ENCODE assay signal across 10 cellular contexts in the genomic region with DNA sequence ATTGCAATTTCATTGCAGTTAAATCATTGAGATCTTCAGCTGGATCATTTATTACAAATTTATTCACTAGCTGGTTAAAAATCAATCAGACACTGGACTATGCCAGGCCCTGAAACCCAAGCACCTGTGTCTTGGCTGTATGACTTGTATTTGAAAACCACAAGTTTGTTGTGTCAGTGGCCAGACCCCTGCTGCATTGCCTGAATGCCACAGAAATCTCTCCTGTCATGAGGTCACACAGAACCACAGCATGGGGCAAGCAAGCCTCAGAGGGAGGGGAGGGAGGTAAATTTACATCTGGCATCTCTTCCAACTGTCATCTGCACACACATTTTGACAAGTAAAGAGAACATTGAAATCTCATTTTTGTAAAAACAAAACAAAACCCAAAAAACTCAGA.
DNase-seq lines count a peak whose midpoint lies in the region; ATAC-seq and TF ChIP-seq lines count a peak whose summit lies in the region.
"Had no signal": no experiment of that assay in that cellular context is flagged by ENCODE, and none has a peak within 500 bp of the region (broad histone marks: within the 10 kb centered on the region; RNA-seq: fewer than 3 reads in every experiment).

No MANE protein-coding gene starts in this region.

- H3K9me3 Mint-ChIP-seq in neural progenitor cell: no peaks in the 10 kb centered on the region
- H3K9me3 Mint-ChIP-seq: dendritic cell treated with granulocyte-macrophage colony-stimulating factor and Interleukin-4, amounts not matched to agents 40 ng/mL and 50 ng/mL, for 4 days had no signal

- no peaks in the 10 kb centered on the region for H3K36me3 Mint-ChIP-seq in neural progenitor cell

- H3K36me3 ChIP-seq in NT2/D1 (ENCODE audit: insufficient read depth, insufficient read length, low read length) (no peaks in the 10 kb centered on the region), neural progenitor cell (no peaks in the 10 kb centered on the region), ovary (no peaks in the 10 kb centered on the region)

- peak overlapping the region; percentile 51 for H3K4me3 Mint-ChIP-seq in neural progenitor cell
- H3K4me3 Mint-ChIP-seq: dendritic cell treated with granulocyte-macrophage colony-stimulating factor and Interleukin-4, amounts not matched to agents 40 ng/mL and 50 ng/mL, for 4 days had no signal

- H3K27me3 ChIP-seq in NT2/D1 (ENCODE audit: insufficient read depth, insufficient read length) (no peaks in the 10 kb centered on the region), neural progenitor cell (no peaks in the 10 kb centered on the region), ovary (no peaks in the 10 kb centered on the region)

- no peaks in the 10 kb centered on the region for H3K79me2 ChIP-seq in neural progenitor cell (ENCODE audit: low read depth)

- H3K9me3 ChIP-seq in NT2/D1 (ENCODE audit: insufficient read depth, low read length): no peaks in the 10 kb centered on the region
- H3K9me3 ChIP-seq in neural progenitor cell (ENCODE audit: low read depth): no peaks in the 10 kb centered on the region
- H3K9me3 ChIP-seq in ovary: no peaks in the 10 kb centered on the region

- H3K27ac ChIP-seq in neural progenitor cell (peak overlapping the region; percentile 59), ovary (no peak overlapping the region)

- peaks cover 5% of the 10 kb centered on the region for H3K27me3 Mint-ChIP-seq in neural progenitor cell (ENCODE audit: insufficient read depth, low read depth)
- H3K27me3 Mint-ChIP-seq: dendritic cell treated with granulocyte-macrophage colony-stimulating factor and Interleukin-4, amounts not matched to agents 40 ng/mL and 50 ng/mL, for 4 days had no signal

- H3F3A ChIP-seq in neural progenitor cell (ENCODE audit: low read depth): peaks cover 16% of the 10 kb centered on the region

- no peak for TF ChIP-seq POLR2A in ovary (IDR thresholded peaks at IDR 0.05)

- no peak for TF ChIP-seq EP300 in ovary (IDR thresholded peaks at IDR 0.05)

- peak; percentile 93 for ATAC-seq in GM19324 (IDR thresholded peaks at IDR 0.05; ENCODE audit: low FRiP score, unreplicated experiment)
- ATAC-seq in HG02884 (IDR thresholded peaks at IDR 0.05; ENCODE audit: unreplicated experiment): peak; percentile 70

- H3K4me1 Mint-ChIP-seq in neural progenitor cell: peaks cover 29% of the 10 kb centered on the region

- intact Hi-C loops in ovary (cut with DNase I): no loop called here

- peak overlapping the region; percentile 53 for H3K4me2 ChIP-seq in neural progenitor cell

- no peaks in the 10 kb centered on the region for H4K20me1 ChIP-seq in neural progenitor cell (ENCODE audit: low read depth)

- TF ChIP-seq CTCF in neural progenitor cell (IDR thresholded peaks at IDR 0.05) (no peak), GM13976 (IDR thresholded peaks at IDR 0.05; ENCODE audit: borderline replicate concordance, control extremely low read depth, extremely low read depth, insufficient read depth, missing control alignments) (no peak), ovary (IDR thresholded peaks at IDR 0.05) (no peak)

- DNase-seq in NT2/D1 (ENCODE audit: low read depth, low spot score) (peak; percentile 42), neural progenitor cell (ENCODE audit: low spot score) (peak; percentile 71), GM13976 (ENCODE audit: low spot score) (no peak), SHP77 (lab: John Stamatoyannopoulos, UW) (no peak), NCI-H2081 (lab: John Stamatoyannopoulos, UW) (no peak), ovary (no peak)
- DNase-seq: NCI-H524 had no signal

- in situ Hi-C loops in GM13976 (cut with MboI; ENCODE audit: low sequenced_read_pairs, unreplicated experiment): no loop called here

- H3K27ac Mint-ChIP-seq in neural progenitor cell: peak overlapping the region; percentile 61
- H3K27ac Mint-ChIP-seq: dendritic cell treated with granulocyte-macrophage colony-stimulating factor and Interleukin-4, amounts not matched to agents 40 ng/mL and 50 ng/mL, for 4 days had no signal

- H2AFZ ChIP-seq in neural progenitor cell (replicated peaks): no peak overlapping the region

- H3K4me1 ChIP-seq in NT2/D1 (ENCODE audit: insufficient read depth, insufficient read length) (no peaks in the 10 kb centered on the region), neural progenitor cell (peaks cover 24% of the 10 kb centered on the region), ovary (ENCODE audit: insufficient read depth) (peaks cover 2% of the 10 kb centered on the region)

- no peak overlapping the region for H3K9ac ChIP-seq in NT2/D1 (ENCODE audit: insufficient read length, low read depth)
- H3K9ac ChIP-seq in neural progenitor cell: no peak overlapping the region

- H3K4me3 ChIP-seq in NT2/D1 (ENCODE audit: insufficient read length, low read depth) (no peak overlapping the region), neural progenitor cell (no peak overlapping the region), ovary (no peak overlapping the region)

Comparison
In these comparisons a context has a peak if more than half of its experiments do, and no peak if none do; other contexts are left out.
1. DNase-seq: peak in NT2/D1 (single experiment) and neural progenitor cell (single experiment); none in GM13976 (single experiment), SHP77 (0 of 2), NCI-H2081 (0 of 2) and ovary (0 of 5).